In the genomic region with DNA sequence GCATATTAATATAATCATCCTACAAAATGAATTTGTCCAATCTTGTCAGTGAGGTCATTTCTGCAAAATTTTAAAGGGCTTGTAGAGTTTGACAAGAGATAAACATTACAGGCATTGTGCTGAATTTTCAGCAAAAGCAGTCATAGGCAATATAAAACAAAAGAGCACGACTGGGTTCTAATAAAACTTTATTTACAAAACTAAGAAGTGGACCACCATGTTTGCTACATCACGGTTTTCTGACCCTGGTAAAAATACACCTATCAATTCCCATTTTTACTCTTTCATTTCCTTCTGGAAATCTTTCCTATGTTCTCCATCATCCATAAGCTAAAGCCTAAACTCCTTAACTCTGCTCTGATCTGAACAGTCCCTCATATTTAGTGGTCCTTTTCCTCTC, we compare ENCODE assay signal across 20 cellular contexts.
DNase-seq lines count a peak whose midpoint lies in the region; ATAC-seq, FAIRE-seq and TF ChIP-seq lines count a peak whose summit lies in the region.
"Had no signal": no experiment of that assay in that cellular context is flagged by ENCODE, and none has a peak within 500 bp of the region (broad histone marks: within the 10 kb centered on the region; RNA-seq: fewer than 3 reads in every experiment).

No MANE protein-coding gene starts in this region.

- intact Hi-C loops in GM12878 (cut with micrococcal nuclease; ENCODE audit: unreplicated experiment) (no loop called here), psoas muscle (cut with DNase I) (no loop called here)

- POLR2A ChIA-PET in GM12878 (lab: Charles Lee): interaction anchor here (1.0 to 2.1 kb wide), 3 partner anchors 15 to 43 kb away, joined by 3 to 10 read pairs (median 4); no protein-coding TSS in a partner anchor

- H3K9me3 ChIP-seq in GM12878 (replicated peaks; ENCODE audit: control insufficient read depth, insufficient read depth, low read length): no peaks in the 10 kb centered on the region
- no peaks in the 10 kb centered on the region for H3K9me3 ChIP-seq in psoas muscle
- H3K9me3 ChIP-seq in skeletal muscle tissue (ENCODE audit: control insufficient read depth in 3 of 3, low read length in 3 of 3): no peaks in the 10 kb centered on the region
- H3K9me3 ChIP-seq: A549; BLaER1 treated with 17β-estradiol and CSF1 and Interleukin-3, amounts not matched to agents 10 nM and 100 nM; Caco-2 had no signal

- no peak overlapping the region for H3K9ac ChIP-seq in GM12878 (ENCODE audit: control insufficient read depth, insufficient read depth, low read length)
- H3K9ac ChIP-seq in skeletal muscle tissue (ENCODE audit: low read depth in 1 of 3, low read length in 3 of 3): no peak overlapping the region
- H3K9ac ChIP-seq: BLaER1 treated with 17β-estradiol and CSF1 and Interleukin-3, amounts not matched to agents 10 nM and 100 nM had no signal

- H4K20me1 ChIP-seq in GM12878 (ENCODE audit: control insufficient read depth, insufficient read depth): no peaks in the 10 kb centered on the region
- H4K20me1 ChIP-seq: BLaER1 treated with 17β-estradiol and CSF1 and Interleukin-3, amounts not matched to agents 10 nM and 100 nM had no signal

- ATAC-seq in GM12878 (no peak), psoas muscle (no peak), GM21526 (IDR thresholded peaks at IDR 0.05; ENCODE audit: low FRiP score, unreplicated experiment) (no peak)
- ATAC-seq: A549; CD8-positive, alpha-beta T cell had no signal

- RAD21 ChIA-PET in GM12878 (lab: Charles Lee; ENCODE audit: unreplicated experiment): interaction anchor here (1.5 kb wide), 1 partner anchor 142 kb away, joined by 3 read pairs; no protein-coding TSS in a partner anchor

- H3K27me3 ChIP-seq in GM12878 (replicated peaks in 1 of 2; ENCODE audit: control insufficient read depth in 2 of 2, insufficient read depth in 2 of 2, low read length in 1 of 2) (no peaks in the 10 kb centered on the region), psoas muscle (ENCODE audit: insufficient read depth in 3 of 3, low read length in 2 of 3) (no peaks in the 10 kb centered on the region), skeletal muscle tissue (ENCODE audit: control insufficient read depth in 3 of 3, insufficient read depth in 3 of 3, low read length in 3 of 3) (no peaks in the 10 kb centered on the region)
- H3K27me3 ChIP-seq: BLaER1 treated with 17β-estradiol and CSF1 and Interleukin-3, amounts not matched to agents 10 nM and 100 nM had no signal

- WGBS in GM12878 (ENCODE audit: insufficient coverage, insufficient replicate concordance, low lambda C conversion rate, missing lambda C conversion rate): 48% methylated on average over 2 of the region's 2 CpGs
- WGBS in psoas muscle, 3 donors: 91 to 95% (median 92%) methylated on average over 2 of the region's 2 CpGs

- SMC1A ChIA-PET in GM12878 (lab: Charles Lee; ENCODE audit: uncharacterized antibody, unreplicated experiment): interaction anchor here (1.2 to 15.7 kb wide), 7 partner anchors 15 to 50 kb away, joined by 3 to 209 read pairs (median 7); no protein-coding TSS in a partner anchor

- BruUV-seq in GM12878 (replicated peaks; lab: Mats Ljungman, UMichigan): no TSS peak

- TF ChIP-seq CTCF in GM12878 (IDR thresholded peaks at IDR 0.05 in 2 of 3, conservative IDR thresholded peaks at IDR 0.05 in 1 of 3; ENCODE audit: control insufficient read depth in 2 of 3, extremely low read depth in 1 of 3, insufficient read depth in 1 of 3, low read depth in 3 of 3, low read length in 3 of 3) (no peak), psoas muscle (IDR thresholded peaks at IDR 0.05) (no peak)

- in situ Hi-C loops in GM12878 (cut with MboI): no loop called here

- no peaks in the 10 kb centered on the region for H3K79me2 ChIP-seq in GM12878 (ENCODE audit: control insufficient read depth, insufficient read depth, low read length)

- no peak overlapping the region for H3K4me3 ChIP-seq in GM12878
- H3K4me3 ChIP-seq in psoas muscle: no peak overlapping the region
- H3K4me3 ChIP-seq in skeletal muscle tissue (ENCODE audit: low read length in 3 of 3): no peak overlapping the region
- H3K4me3 ChIP-seq: A549; BLaER1 treated with 17β-estradiol and CSF1 and Interleukin-3, amounts not matched to agents 10 nM and 100 nM had no signal

- no peak for TF ChIP-seq EP300 in GM12878 (IDR thresholded peaks at IDR 0.05; ENCODE audit: borderline replicate concordance in 1 of 2, control insufficient read depth in 1 of 2, low read depth in 2 of 2, low read length in 2 of 2)

- H3K27ac ChIP-seq in GM12878 (ENCODE audit: control insufficient read depth, insufficient read depth): no peak overlapping the region
- H3K27ac ChIP-seq in psoas muscle: peak overlapping the region; percentile 83
- peak overlapping the region; percentile 87 for H3K27ac ChIP-seq in skeletal muscle tissue (ENCODE audit: low read depth, low read length)
- H3K27ac ChIP-seq: 22Rv1; A549; BLaER1 treated with 17β-estradiol and CSF1 and Interleukin-3, amounts not matched to agents 10 nM and 100 nM; C4-2B had no signal

- DNase-seq in GM12878 (ENCODE audit: low read depth, low spot score): no peak
- DNase-seq in psoas muscle: no peak
- DNase-seq in stimulated activated naive CD4-positive, alpha-beta T cell (lab: John Stamatoyannopoulos, UW): no peak
- DNase-seq: AML-193; Caco-2; Calu3; CD4-positive, alpha-beta T cell; CD8-positive, alpha-beta T cell; DMS79 treated with DMSO at 0.1 percent for 48 hours; GF-D8 had no signal

- CTCF ChIA-PET in GM12878 (lab: Yijun Ruan, JAX): interaction anchor here (1.0 to 2.0 kb wide), 4 partner anchors 11 to 63 kb away, joined by 3 to 5 read pairs (median 4); no protein-coding TSS in a partner anchor

- no peak for TF ChIP-seq RAD21 in GM12878 (IDR thresholded peaks at IDR 0.05; ENCODE audit: insufficient read depth, low read depth, low read length)

- H3K36me3 ChIP-seq in GM12878 (ENCODE audit: control insufficient read depth in 2 of 2, insufficient read depth in 2 of 2, low read length in 1 of 2): no peaks in the 10 kb centered on the region
- no peaks in the 10 kb centered on the region for H3K36me3 ChIP-seq in psoas muscle (ENCODE audit: insufficient read depth in 1 of 2, low read depth in 1 of 2)
- H3K36me3 ChIP-seq in skeletal muscle tissue (ENCODE audit: control insufficient read depth in 3 of 3, insufficient read depth in 3 of 3, low read length in 3 of 3): no peaks in the 10 kb centered on the region
- H3K36me3 ChIP-seq: BLaER1 treated with 17β-estradiol and CSF1 and Interleukin-3, amounts not matched to agents 10 nM and 100 nM had no signal

- no peak for TF ChIP-seq POLR2A in GM12878 (IDR thresholded peaks at IDR 0.05; ENCODE audit: low read depth, low read length)

- H3K4me2 ChIP-seq in GM12878 (ENCODE audit: control insufficient read depth, insufficient read depth): no peak overlapping the region
- H3K4me2 ChIP-seq: A549; BLaER1 treated with 17β-estradiol and CSF1 and Interleukin-3, amounts not matched to agents 10 nM and 100 nM had no signal

- no peak overlapping the region for H2AFZ ChIP-seq in GM12878 (ENCODE audit: control insufficient read depth, low read depth, low read length)

- H3K4me1 ChIP-seq in GM12878 (ENCODE audit: control insufficient read depth, insufficient read depth, low read length): peaks cover 22% of the 10 kb centered on the region; the same call in 1 of the 2 replicates
- peaks cover 29% of the 10 kb centered on the region for H3K4me1 ChIP-seq in psoas muscle
- peaks cover 16 to 42% (median 20%) of the 10 kb centered on the region in 3 donors for H3K4me1 ChIP-seq in skeletal muscle tissue (ENCODE audit: control insufficient read depth in 3 of 3, insufficient read depth in 3 of 3, low read length in 3 of 3)
- H3K4me1 ChIP-seq: Caco-2 had no signal

- no peak for FAIRE-seq in GM12878 (lab: Jason Lieb, UNC)
- FAIRE-seq: A549, D721Med, G401.6, GM12892, GM18507 had no signal

TF ChIP-seq in GM12878, 131 proteins besides CTCF, POLR2A, EP300 and RAD21 (continues in another document):
- TF ChIP-seq ZBED1 (IDR thresholded peaks at IDR 0.05; ENCODE audit: borderline replicate concordance) (no peak), NBN (IDR thresholded peaks at IDR 0.05) (no peak), POLR2AphosphoS5 (IDR thresholded peaks at IDR 0.05; ENCODE audit: low read length) (no peak)
- TF ChIP-seq, protein P1, sequence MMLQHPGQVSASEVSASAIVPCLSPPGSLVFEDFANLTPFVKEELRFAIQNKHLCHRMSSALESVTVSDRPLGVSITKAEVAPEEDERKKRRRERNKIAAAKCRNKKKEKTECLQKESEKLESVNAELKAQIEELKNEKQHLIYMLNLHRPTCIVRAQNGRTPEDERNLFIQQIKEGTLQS (IDR thresholded peaks at IDR 0.05; ENCODE audit: borderline replicate concordance, extremely low read depth, low read depth, low read length): no peak
- TF ChIP-seq, protein P2, sequence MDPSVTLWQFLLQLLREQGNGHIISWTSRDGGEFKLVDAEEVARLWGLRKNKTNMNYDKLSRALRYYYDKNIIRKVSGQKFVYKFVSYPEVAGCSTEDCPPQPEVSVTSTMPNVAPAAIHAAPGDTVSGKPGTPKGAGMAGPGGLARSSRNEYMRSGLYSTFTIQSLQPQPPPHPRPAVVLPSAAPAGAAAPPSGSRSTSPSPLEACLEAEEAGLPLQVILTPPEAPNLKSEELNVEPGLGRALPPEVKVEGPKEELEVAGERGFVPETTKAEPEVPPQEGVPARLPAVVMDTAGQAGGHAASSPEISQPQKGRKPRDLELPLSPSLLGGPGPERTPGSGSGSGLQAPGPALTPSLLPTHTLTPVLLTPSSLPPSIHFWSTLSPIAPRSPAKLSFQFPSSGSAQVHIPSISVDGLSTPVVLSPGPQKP (IDR thresholded peaks at IDR 0.05; ENCODE audit: low read depth, low read length): no peak
